8 cellular contexts compared by ENCODE assay signal in genomic region chr12:102120886-102121285, GRCh38. TPM values are rescaled to one million over a fixed set of nuclear protein-coding genes. Genes with fewer than 3 reads are reported as not detected.
A peak's percentile ranks its signal among the peaks of the same experiment; 100 is the strongest.
DNase-seq lines count a peak whose midpoint lies in the region; ATAC-seq lines count a peak whose summit lies in the region.

No MANE protein-coding gene starts in this region.

- intact Hi-C loops in activated T-helper 2 cell treated with anti-CD3 and anti-CD28 coated beads, Interferon-gamma antibody, Interleukin-2, Interleukin-4, amounts not matched to agents 10 μg/mL and 5 μg/mL and 100 μg/mL, durations not matched to agents 14 hours and 24 hours and 36 hours (cut with micrococcal nuclease) = loop anchor here (1.0 to 5.0 kb wide), 6 partner anchors 46 to 1721 kb away; partner anchors contain the start of genes NT5DC3 and PMCH

- peaks cover 52% of the 10 kb centered on the region for H3K36me3 ChIP-seq in KOPT-K1 (ENCODE audit: insufficient read depth, low read length)

- peak overlapping the region; percentile 89 for H3K4me3 Mint-ChIP-seq in activated T-helper 2 cell treated with anti-CD3 and anti-CD28 coated beads, Interferon-gamma antibody, Interleukin-2, Interleukin-4, amounts not matched to agents 10 μg/mL and 5 μg/mL and 100 μg/mL, durations not matched to agents 14 hours and 24 hours and 36 hours (ENCODE audit: low read depth)
- peak overlapping the region; percentile 92 to 96 (median 93) for H3K4me3 Mint-ChIP-seq in immature natural killer cell

- H3K27ac Mint-ChIP-seq in activated T-helper 2 cell treated with anti-CD3 and anti-CD28 coated beads, Interferon-gamma antibody, Interleukin-2, Interleukin-4, amounts not matched to agents 10 μg/mL and 5 μg/mL and 100 μg/mL, durations not matched to agents 14 hours and 24 hours and 36 hours = peak overlapping the region; percentile 77
- H3K27ac Mint-ChIP-seq in immature natural killer cell = peak overlapping the region; percentile 91 to 97 (median 93)

- H3K36me3 Mint-ChIP-seq in activated T-helper 2 cell treated with anti-CD3 and anti-CD28 coated beads, Interferon-gamma antibody, Interleukin-2, Interleukin-4, amounts not matched to agents 10 μg/mL and 5 μg/mL and 100 μg/mL, durations not matched to agents 14 hours and 24 hours and 36 hours (ENCODE audit: low read depth) = peaks cover 38% of the 10 kb centered on the region
- peaks cover 5 to 12% (median 12%) of the 10 kb centered on the region in 3 donors for H3K36me3 Mint-ChIP-seq in immature natural killer cell

- DNase-seq in NK-92 treated with Interleukin-12 subunit alpha and Interleukin-12 subunit beta, amount 100 ng/mL, for 24 hours (lab: John Stamatoyannopoulos, UW) = peak; percentile 1
- no peak for DNase-seq in NK-92 (lab: John Stamatoyannopoulos, UW; ENCODE audit: unreplicated experiment)
- DNase-seq in activated T-helper 2 cell treated with anti-CD3 and anti-CD28 coated beads, Interferon-gamma antibody, Interleukin-2, Interleukin-4, amounts not matched to agents 10 μg/mL and 5 μg/mL and 100 μg/mL, durations not matched to agents 14 hours and 24 hours and 36 hours (ENCODE audit: low spot score) = no peak
- peak; percentile 3 to 9 (median 6) for DNase-seq in immature natural killer cell
- no peak for DNase-seq in ecto neural progenitor cell (ENCODE audit: low spot score)
- no peak for DNase-seq in stimulated activated naive CD4-positive, alpha-beta T cell (lab: John Stamatoyannopoulos, UW)

- peak overlapping the region; percentile 78 for H3K27ac ChIP-seq in KOPT-K1 (ENCODE audit: low read depth, low read length, poor library complexity, severe bottlenecking)

- no peak for ATAC-seq in HG03196 (IDR thresholded peaks at IDR 0.05; ENCODE audit: unreplicated experiment)

- H3K4me1 Mint-ChIP-seq in activated T-helper 2 cell treated with anti-CD3 and anti-CD28 coated beads, Interferon-gamma antibody, Interleukin-2, Interleukin-4, amounts not matched to agents 10 μg/mL and 5 μg/mL and 100 μg/mL, durations not matched to agents 14 hours and 24 hours and 36 hours (ENCODE audit: low read depth) = peaks cover 41% of the 10 kb centered on the region
- peaks cover 18 to 30% of the 10 kb centered on the region in 2 donors for H3K4me1 Mint-ChIP-seq in immature natural killer cell

- no peaks in the 10 kb centered on the region for H3K9me3 Mint-ChIP-seq in activated T-helper 2 cell treated with anti-CD3 and anti-CD28 coated beads, Interferon-gamma antibody, Interleukin-2, Interleukin-4, amounts not matched to agents 10 μg/mL and 5 μg/mL and 100 μg/mL, durations not matched to agents 14 hours and 24 hours and 36 hours
- H3K9me3 Mint-ChIP-seq in immature natural killer cell = no peaks in the 10 kb centered on the region

- no peaks in the 10 kb centered on the region for H3K27me3 Mint-ChIP-seq in activated T-helper 2 cell treated with anti-CD3 and anti-CD28 coated beads, Interferon-gamma antibody, Interleukin-2, Interleukin-4, amounts not matched to agents 10 μg/mL and 5 μg/mL and 100 μg/mL, durations not matched to agents 14 hours and 24 hours and 36 hours (ENCODE audit: low read depth)
- H3K27me3 Mint-ChIP-seq in immature natural killer cell (ENCODE audit: low read depth in 3 of 3) = peaks cover 0 to 8% (median 2%) of the 10 kb centered on the region in 3 donors

- no peaks in the 10 kb centered on the region for H3K9me3 ChIP-seq in KOPT-K1 (ENCODE audit: insufficient read depth, low read length, poor library complexity, severe bottlenecking)

RNA-seq across cellular contexts. Expression of gene PARPBP, which starts 0.9 kb away (rescaled TPM):
- 27.0 and 27.4 TPM in 2 replicates for total RNA-seq in activated T-helper 2 cell treated with anti-CD3 and anti-CD28 coated beads, Interferon-gamma antibody, Interleukin-2, Interleukin-4, amounts not matched to agents 10 μg/mL and 5 μg/mL and 100 μg/mL, durations not matched to agents 14 hours and 24 hours and 36 hours
- 10 to 100 TPM in 1 of 3 donors, 1 to 10 TPM in 2; 2.3 to 10.1 (median 2.5) TPM for polyA plus RNA-seq in immature natural killer cell

RNA-seq across cellular contexts. Expression of gene NUP37, which starts 1.0 kb away (rescaled TPM):
- total RNA-seq in activated T-helper 2 cell treated with anti-CD3 and anti-CD28 coated beads, Interferon-gamma antibody, Interleukin-2, Interleukin-4, amounts not matched to agents 10 μg/mL and 5 μg/mL and 100 μg/mL, durations not matched to agents 14 hours and 24 hours and 36 hours = 93.1 and 93.9 TPM in 2 replicates
- 10 to 100 TPM; 18.7 to 22.0 (median 20.0) TPM for polyA plus RNA-seq in immature natural killer cell

RNA-seq across cellular contexts. Expression of gene WASHC3, which starts 59.1 kb away (rescaled TPM):
- total RNA-seq in activated T-helper 2 cell treated with anti-CD3 and anti-CD28 coated beads, Interferon-gamma antibody, Interleukin-2, Interleukin-4, amounts not matched to agents 10 μg/mL and 5 μg/mL and 100 μg/mL, durations not matched to agents 14 hours and 24 hours and 36 hours = 34.0 and 39.0 TPM in 2 replicates
- 10 to 100 TPM; 63.4 to 94.3 (median 85.8) TPM for polyA plus RNA-seq in immature natural killer cell

Comparison
In these comparisons a context has a peak if more than half of its experiments do, and no peak if none do; other contexts are left out.
1. DNase-seq: peak in NK-92 treated with Interleukin-12 subunit alpha and Interleukin-12 subunit beta, amount 100 ng/mL, for 24 hours (single experiment) and immature natural killer cell (3 of 3); none in NK-92 (single experiment), activated T-helper 2 cell treated with anti-CD3 and anti-CD28 coated beads, Interferon-gamma antibody, Interleukin-2, Interleukin-4, amounts not matched to agents 10 μg/mL and 5 μg/mL and 100 μg/mL, durations not matched to agents 14 hours and 24 hours and 36 hours (single experiment), ecto neural progenitor cell (single experiment) and stimulated activated naive CD4-positive, alpha-beta T cell (0 of 6).